1 cellular context compared by ENCODE assay signal in the genomic region with DNA sequence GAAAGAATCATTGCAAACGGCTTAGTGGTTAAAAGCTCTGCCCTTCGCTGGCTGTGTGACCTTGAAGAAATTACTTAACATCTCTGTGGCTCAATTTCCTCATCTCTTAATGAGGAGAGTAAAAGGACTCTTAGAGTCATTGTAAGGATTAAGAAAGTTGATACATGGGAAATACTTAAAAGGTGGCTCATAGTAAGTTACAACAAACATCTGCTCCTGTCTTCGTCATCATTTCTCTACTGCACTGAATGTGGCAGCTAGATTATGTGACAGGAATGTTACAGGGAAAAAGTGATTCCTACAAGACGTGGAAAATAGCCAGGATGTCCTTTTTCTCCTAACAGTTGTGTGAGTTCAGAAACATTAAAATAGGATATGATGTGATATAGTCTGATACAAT.
TF ChIP-seq lines count a peak whose summit lies in the region.

No MANE protein-coding gene starts in this region.

TF ChIP-seq in IMR-90, 13 proteins besides CTCF, POLR2A, EP300 and RAD21:
- TF ChIP-seq, protein P1, sequence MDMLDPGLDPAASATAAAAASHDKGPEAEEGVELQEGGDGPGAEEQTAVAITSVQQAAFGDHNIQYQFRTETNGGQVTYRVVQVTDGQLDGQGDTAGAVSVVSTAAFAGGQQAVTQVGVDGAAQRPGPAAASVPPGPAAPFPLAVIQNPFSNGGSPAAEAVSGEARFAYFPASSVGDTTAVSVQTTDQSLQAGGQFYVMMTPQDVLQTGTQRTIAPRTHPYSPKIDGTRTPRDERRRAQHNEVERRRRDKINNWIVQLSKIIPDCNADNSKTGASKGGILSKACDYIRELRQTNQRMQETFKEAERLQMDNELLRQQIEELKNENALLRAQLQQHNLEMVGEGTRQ (IDR thresholded peaks at IDR 0.05; ENCODE audit: low read depth, low read length): no peak
- TF ChIP-seq FOS (IDR thresholded peaks at IDR 0.05; ENCODE audit: low read depth, low read length) (peak; percentile 69), BHLHE40 (IDR thresholded peaks at IDR 0.05; ENCODE audit: low read depth, low read length) (0 out of 2 replicates have a peak, but pooled peaks have one; percentile 18), MXI1 (IDR thresholded peaks at IDR 0.05; ENCODE audit: borderline replicate concordance, low read depth, low read length) (no peak), RCOR1 (IDR thresholded peaks at IDR 0.05; ENCODE audit: insufficient replicate concordance, low read length) (no peak), MAFK (IDR thresholded peaks at IDR 0.05; ENCODE audit: low read depth, low read length) (peak; percentile 39; the same call in 1 of the 2 replicates), CEBPB (IDR thresholded peaks at IDR 0.05; ENCODE audit: low read depth, low read length) (peak; percentile 80), RFX5 (IDR thresholded peaks at IDR 0.05; ENCODE audit: low read depth, low read length) (no peak)
